Comparison of ENCODE assay signal across 21 cellular contexts in genomic region chr21:32599146-32599925, GRCh38. TPM values are rescaled to one million over a fixed set of nuclear protein-coding genes. Genes with fewer than 3 reads are reported as not detected.
DNase-seq lines count a peak whose midpoint lies in the region; ATAC-seq, FAIRE-seq and TF ChIP-seq lines count a peak whose summit lies in the region.
"Had no signal": no experiment of that assay in that cellular context is flagged by ENCODE, and none has a peak within 500 bp of the region (broad histone marks: within the 10 kb centered on the region; RNA-seq: fewer than 3 reads in every experiment).

No MANE protein-coding gene starts in this region.

- H3K9me3 Mint-ChIP-seq in mesothelial cell of epicardium: no peaks in the 10 kb centered on the region

- peaks cover 57% of the 10 kb centered on the region for H3K4me1 ChIP-seq in HepG2 (ENCODE audit: insufficient read depth, low read length)

- no peak overlapping the region for H3K4me3 ChIP-seq in WERI-Rb-1 (ENCODE audit: low read depth, low read length)
- H3K4me3 ChIP-seq in HepG2 (replicated peaks in 1 of 3; ENCODE audit: insufficient read depth in 1 of 3, low read depth in 2 of 3, low read length in 3 of 3): no peak overlapping the region
- H3K4me3 ChIP-seq: cardiac muscle cell, dorsolateral prefrontal cortex, SK-N-MC, thoracic aorta had no signal

- ATAC-seq in HepG2: peak; percentile 13; the same call in 1 of the 3 replicates
- ATAC-seq: left colon had no signal

- TF ChIP-seq CTCF in WERI-Rb-1 (IDR thresholded peaks at IDR 0.05; ENCODE audit: low read depth, low read length) (no peak), HepG2 (CRISPR knock-in tag; IDR thresholded peaks at IDR 0.05) (peak; percentile 7; the same call in 1 of the 2 replicates), mesothelial cell of epicardium (IDR thresholded peaks at IDR 0.05; ENCODE audit: unreplicated experiment) (no peak)

- CTCF ChIA-PET in HepG2 (lab: Yijun Ruan, JAX; ENCODE audit: low intra/inter-chr PET ratio, low total read pairs): no interaction called here

- no peak overlapping the region for H3K27ac Mint-ChIP-seq in mesothelial cell of epicardium

- no peak overlapping the region for H3K4me2 ChIP-seq in HepG2 (ENCODE audit: low read depth, low read length)

- no peaks in the 10 kb centered on the region for H3K79me2 ChIP-seq in HepG2 (ENCODE audit: insufficient read depth, low read length)

- no peaks in the 10 kb centered on the region for H3K4me1 Mint-ChIP-seq in mesothelial cell of epicardium

- H2AFZ ChIP-seq in HepG2 (ENCODE audit: low read length): no peak overlapping the region

- H3K9ac ChIP-seq in HepG2 (ENCODE audit: insufficient read depth, low read depth, low read length): no peak overlapping the region

- POLR2A ChIA-PET in HepG2 (lab: Yijun Ruan, JAX): interaction anchor here (0.7 to 1.1 kb wide), 3 partner anchors 27 to 268 kb away, joined by 3 to 4 read pairs (median 4); no protein-coding TSS in a partner anchor

- no peaks in the 10 kb centered on the region for H3K27me3 Mint-ChIP-seq in mesothelial cell of epicardium (ENCODE audit: low read depth)

- in situ Hi-C loops in HepG2 (cut with HindIII; ENCODE audit: extremely low pct_ligation_motif_present, low pct_unique_long_range_greater_than_20kb): no loop called here

- peaks cover 16% of the 10 kb centered on the region for H3K36me3 Mint-ChIP-seq in mesothelial cell of epicardium

- H3K27me3 ChIP-seq in WERI-Rb-1 (ENCODE audit: insufficient read depth, low read depth, severe bottlenecking): no peaks in the 10 kb centered on the region
- H3K27me3 ChIP-seq in HepG2 (ENCODE audit: control insufficient read depth in 1 of 2, insufficient read depth in 2 of 2, low read length in 2 of 2): no peaks in the 10 kb centered on the region
- H3K27me3 ChIP-seq: cardiac muscle cell, dorsolateral prefrontal cortex had no signal

- FAIRE-seq in HepG2 (lab: Jason Lieb, UNC): no peak
- FAIRE-seq: frontal cortex had no signal

- H3K36me3 ChIP-seq in WERI-Rb-1 (peaks cover 48% of the 10 kb centered on the region), HepG2 (replicated peaks in 1 of 2; ENCODE audit: control insufficient read depth in 1 of 2, insufficient read depth in 2 of 2, low read length in 2 of 2) (peaks cover 15 to 25% of the 10 kb centered on the region in 2 experiments)

- H4K20me1 ChIP-seq in HepG2 (ENCODE audit: insufficient read depth, low read length): no peaks in the 10 kb centered on the region

- H3K9me3 ChIP-seq in WERI-Rb-1 (ENCODE audit: severe bottlenecking) (no peaks in the 10 kb centered on the region), HepG2 (ENCODE audit: low read length) (no peaks in the 10 kb centered on the region)
- H3K9me3 ChIP-seq: thoracic aorta had no signal

- no TSS peak for BruUV-seq in HepG2 (replicated peaks; lab: Mats Ljungman, UMichigan)

- no peak for TF ChIP-seq POLR2A in HepG2 (IDR thresholded peaks at IDR 0.05; ENCODE audit: insufficient read depth in 1 of 2, low read depth in 2 of 2, low read length in 2 of 2)

- intact Hi-C loops in HepG2 (cut with micrococcal nuclease; ENCODE audit: unreplicated experiment): loop anchor here (5.0 to 10.0 kb wide), 2 partner anchors 322 to 1605 kb away; partner anchors contain the start of gene MIS18A

- H3K27ac ChIP-seq in WERI-Rb-1 (no peak overlapping the region), HepG2 (ENCODE audit: extremely low read length, insufficient read depth, low read length) (peak overlapping the region; percentile 0)
- H3K27ac ChIP-seq: cardiac muscle cell, dorsolateral prefrontal cortex, HL-60, SK-N-MC, thoracic aorta had no signal

- TF ChIP-seq RAD21 in HepG2 (CRISPR knock-in tag; IDR thresholded peaks at IDR 0.05): no peak

- 79% methylated on average over 11 of the region's 11 CpGs for WGBS in HepG2 (ENCODE audit: low lambda C conversion rate)

- H3K4me3 Mint-ChIP-seq in mesothelial cell of epicardium: no peak overlapping the region

- TF ChIP-seq EP300 in HepG2 (IDR thresholded peaks at IDR 0.05; ENCODE audit: low read depth in 2 of 2, low read length in 2 of 2) (no peak), HepG2 (CRISPR knock-in tag; IDR thresholded peaks at IDR 0.05; ENCODE audit: borderline replicate concordance) (no peak)

- DNase-seq in DMS79 (lab: John Stamatoyannopoulos, UW): peak; percentile 86
- peak; percentile 64 for DNase-seq in NCI-H2107 treated with DMSO at 0.1 percent for 48 hours (lab: John Stamatoyannopoulos, UW; ENCODE audit: unreplicated experiment)
- DNase-seq in WERI-Rb-1: peak; percentile 56
- DNase-seq in HepG2 (ENCODE audit: low spot score): peak; percentile 25
- DNase-seq in MV-4-11 (lab: John Stamatoyannopoulos, UW): no peak
- no peak for DNase-seq in activated CD4-positive, alpha-beta T cell treated with anti-CD3 and anti-CD28 coated beads, Interleukin-2, amount 50 U/mL, for 4 hours
- DNase-seq in activated gamma-delta T cell (lab: John Stamatoyannopoulos, UW): no peak
- DNase-seq in mesothelial cell of epicardium (ENCODE audit: low spot score in 2 of 2, unreplicated experiment in 2 of 2): no peak
- DNase-seq: DMS53, dorsolateral prefrontal cortex, left colon, NCI-H2029, NCI-H82, T1000 had no signal

TF ChIP-seq in HepG2, 621 proteins besides CTCF, POLR2A, EP300 and RAD21 (continues in another document):
- TF ChIP-seq ZBTB38 (CRISPR knock-in tag; IDR thresholded peaks at IDR 0.05) (peak; percentile 76), ETV6 (CRISPR knock-in tag; conservative IDR thresholded peaks at IDR 0.05) (no peak)

RNA-seq across cellular contexts. Expression of gene CFAP298, which starts 12.8 kb away (rescaled TPM):
- total RNA-seq in HepG2 (2016; rRNA removed; fragmentation: Illumina TruSeq; extraction: Trizol) (62.2 and 67.5 TPM in 2 replicates), mesothelial cell of epicardium (29.4 to 33.0 TPM (median 30.4 TPM) in 3 replicates)
- total RNA-seq in HepG2 (2016; cell fraction: cytosol; rRNA removed; fragmentation: Illumina TruSeq; extraction: Trizol; ENCODE audit: low read depth): 8.3 and 10.1 TPM in 2 replicates
- total RNA-seq in HepG2 (2016; cell fraction: insoluble cytoplasmic fraction; rRNA removed; fragmentation: Illumina TruSeq; extraction: Trizol): 63.4 and 69.3 TPM in 2 replicates
- 15.3 and 17.5 TPM in 2 replicates for total RNA-seq in HepG2 (2016; cell fraction: membrane; rRNA removed; fragmentation: Illumina TruSeq; extraction: Trizol)
- total RNA-seq in HepG2 (2016; cell fraction: nucleus; rRNA removed; fragmentation: Illumina TruSeq; extraction: Trizol): 27.5 and 31.3 TPM in 2 replicates
- polyA plus RNA-seq in HepG2 (2011; rRNA removed): 19.6 and 21.2 TPM in 2 replicates
- 17.9 and 20.0 TPM in 2 replicates for polyA plus RNA-seq in HepG2 (2011; cell fraction: cytosol; rRNA removed)
- polyA plus RNA-seq in HepG2 (2011; cell fraction: nucleus; rRNA removed): 36.7 and 41.1 TPM in 2 replicates
- 26.6 and 34.3 TPM in 2 replicates for polyA plus RNA-seq in HepG2 (2012)
- polyA plus RNA-seq in HepG2 (2016; cell fraction: cytosol; fragmentation: Illumina TruSeq; extraction: Trizol; ENCODE audit: low read depth): 5.4 and 6.3 TPM in 2 replicates
- 66.1 and 75.8 TPM in 2 replicates for polyA plus RNA-seq in HepG2 (2016; cell fraction: insoluble cytoplasmic fraction; fragmentation: Illumina TruSeq; extraction: Trizol; ENCODE audit: low read depth)
- 8.8 and 10.3 TPM in 2 replicates for polyA plus RNA-seq in HepG2 (2016; cell fraction: membrane; fragmentation: Illumina TruSeq; extraction: Trizol; ENCODE audit: low read depth)
- 55.9 and 56.8 TPM in 2 replicates for polyA plus RNA-seq in HepG2 (2016; cell fraction: nucleus; fragmentation: Illumina TruSeq; extraction: Trizol; ENCODE audit: insufficient read depth, low read depth)
- polyA minus RNA-seq in HepG2 (2011; rRNA and poly(A)+ RNA removed; ENCODE audit: low replicate concordance): 8.7 and 11.6 TPM in 2 replicates
- polyA minus RNA-seq in HepG2 (2011; cell fraction: cytosol; rRNA and poly(A)+ RNA removed): 10.5 and 11.8 TPM in 2 replicates
- 13.8 and 14.3 TPM in 2 replicates for polyA minus RNA-seq in HepG2 (2011; cell fraction: nucleus; rRNA and poly(A)+ RNA removed)

RNA-seq across cellular contexts. Expression of gene TCP10L, which starts 14.0 kb away (rescaled TPM):
- total RNA-seq in HepG2 (2016; rRNA removed; fragmentation: Illumina TruSeq; extraction: Trizol) (2.4 and 2.8 TPM in 2 replicates), mesothelial cell of epicardium (1.4 to 1.6 TPM (median 1.5 TPM) in 3 replicates)
- 3.3 and 3.5 TPM in 2 replicates for total RNA-seq in HepG2 (2016; cell fraction: cytosol; rRNA removed; fragmentation: Illumina TruSeq; extraction: Trizol; ENCODE audit: low read depth)
- 2.7 and 2.9 TPM in 2 replicates for total RNA-seq in HepG2 (2016; cell fraction: insoluble cytoplasmic fraction; rRNA removed; fragmentation: Illumina TruSeq; extraction: Trizol)
- 4.2 and 4.4 TPM in 2 replicates for total RNA-seq in HepG2 (2016; cell fraction: membrane; rRNA removed; fragmentation: Illumina TruSeq; extraction: Trizol)
- total RNA-seq in HepG2 (2016; cell fraction: nucleus; rRNA removed; fragmentation: Illumina TruSeq; extraction: Trizol): 1.8 and 1.9 TPM in 2 replicates
- polyA plus RNA-seq in HepG2 (2011; rRNA removed): 0.90 and 1.0 TPM in 2 replicates
- 0.62 and 0.91 TPM in 2 replicates for polyA plus RNA-seq in HepG2 (2011; cell fraction: cytosol; rRNA removed)
- polyA plus RNA-seq in HepG2 (2011; cell fraction: nucleus; rRNA removed): 0.42 and 0.76 TPM in 2 replicates
- polyA plus RNA-seq in HepG2 (2012): 0.75 and 2.0 TPM in 2 replicates
- 4.4 and 6.0 TPM in 2 replicates for polyA plus RNA-seq in HepG2 (2016; cell fraction: cytosol; fragmentation: Illumina TruSeq; extraction: Trizol; ENCODE audit: low read depth)
- 2.8 and 3.2 TPM in 2 replicates for polyA plus RNA-seq in HepG2 (2016; cell fraction: insoluble cytoplasmic fraction; fragmentation: Illumina TruSeq; extraction: Trizol; ENCODE audit: low read depth)
- polyA plus RNA-seq in HepG2 (2016; cell fraction: membrane; fragmentation: Illumina TruSeq; extraction: Trizol; ENCODE audit: low read depth): 3.1 and 4.8 TPM in 2 replicates
- 1.5 and 2.0 TPM in 2 replicates for polyA plus RNA-seq in HepG2 (2016; cell fraction: nucleus; fragmentation: Illumina TruSeq; extraction: Trizol; ENCODE audit: insufficient read depth, low read depth)
- polyA minus RNA-seq in HepG2 (2011; rRNA and poly(A)+ RNA removed; ENCODE audit: low replicate concordance): 0.49 TPM in 1 of 2 replicates, not detected in the other
- not detected in 2 replicates for polyA minus RNA-seq in HepG2 (2011; cell fraction: cytosol; rRNA and poly(A)+ RNA removed)
- 0.13 TPM in 1 of 2 replicates, not detected in the other for polyA minus RNA-seq in HepG2 (2011; cell fraction: nucleus; rRNA and poly(A)+ RNA removed)
- total RNA-seq: left colon, mononuclear cell, pulmonary artery endothelial cell had no signal

Comparison
In these comparisons a context has a peak if more than half of its experiments do, and no peak if none do; other contexts are left out.
1. DNase-seq: peak in DMS79 (single experiment), NCI-H2107 treated with DMSO at 0.1 percent for 48 hours (single experiment), WERI-Rb-1 (single experiment) and HepG2 (single experiment); none in MV-4-11 (single experiment), activated CD4-positive, alpha-beta T cell treated with anti-CD3 and anti-CD28 coated beads, Interleukin-2, amount 50 U/mL, for 4 hours (0 of 2), activated gamma-delta T cell (single experiment) and mesothelial cell of epicardium (0 of 2).